In genomic region chr11:35010656-35011055, GRCh38 we compare ENCODE assay signal across 19 cellular contexts.
"Had no signal": no experiment of that assay in that cellular context is flagged by ENCODE, and none has a peak within 500 bp of the region (broad histone marks: within the 10 kb centered on the region; RNA-seq: fewer than 3 reads in every experiment).

No MANE protein-coding gene starts in this region.

- H3K36me3 Mint-ChIP-seq: activated CD4-positive, alpha-beta memory T cell treated with anti-CD3 and anti-CD28 coated beads for 36 hours; brain had no signal

- DNase-seq: activated CD4-positive, alpha-beta memory T cell treated with anti-CD3 and anti-CD28 coated beads for 36 hours; activated CD4-positive, CD25-positive, alpha-beta regulatory T cell treated with anti-CD3 and anti-CD28 coated beads, Interleukin-2, amount 50 U/mL, for 72 hours; activated effector memory CD4-positive, alpha-beta T cell treated with Interleukin-2 at 50 U/mL for 16 hours; activated T-cell treated with anti-CD3 and anti-CD28 coated beads, Interleukin-2, amount 50 U/mL, for 4 hours; amygdala; central memory CD4-positive, alpha-beta T cell; effector CD4-positive, alpha-beta T cell; lower lobe of right lung; right lobe of liver; spleen; stomach; T-helper 9 cell had no signal

- H3K4me3 ChIP-seq: coronary artery, gastroesophageal sphincter, lower lobe of right lung, right lobe of liver, spleen, stomach, thoracic aorta had no signal

- H3K9me3 ChIP-seq: gastroesophageal sphincter, lower lobe of right lung, right lobe of liver, spleen, stomach, thoracic aorta had no signal

- H3K27me3 Mint-ChIP-seq: activated naive CD8-positive, alpha-beta T cell; brain had no signal

- ATAC-seq: activated T-cell treated with anti-CD3 and anti-CD28 coated beads, Interleukin-2, amount 50 U/mL, for 4 hours; gastroesophageal sphincter; lower lobe of right lung had no signal

- FAIRE-seq: endothelial cell of umbilical vein had no signal

- H3K9me3 Mint-ChIP-seq: activated CD4-positive, alpha-beta memory T cell treated with anti-CD3 and anti-CD28 coated beads for 36 hours; activated T-cell treated with anti-CD3 and anti-CD28 coated beads, Interleukin-2, amount 50 U/mL, for 4 hours; brain; neural crest cell had no signal

- H3K27ac ChIP-seq: coronary artery, gastroesophageal sphincter, lower lobe of right lung, right lobe of liver, spleen, thoracic aorta had no signal

- H3K27me3 ChIP-seq: gastroesophageal sphincter, right lobe of liver, spleen, stomach had no signal

- H3K4me3 Mint-ChIP-seq: activated CD4-positive, alpha-beta memory T cell treated with anti-CD3 and anti-CD28 coated beads for 36 hours; activated naive CD8-positive, alpha-beta T cell; activated T-cell treated with anti-CD3 and anti-CD28 coated beads, Interleukin-2, amount 50 U/mL, for 4 hours; brain; neural crest cell had no signal

- H3K36me3 ChIP-seq: gastroesophageal sphincter, lower lobe of right lung, right lobe of liver, spleen, stomach, thoracic aorta had no signal

- H3K27ac Mint-ChIP-seq: activated CD4-positive, alpha-beta memory T cell treated with anti-CD3 and anti-CD28 coated beads for 36 hours; activated naive CD8-positive, alpha-beta T cell had no signal
